1 cellular context compared by ENCODE assay signal in genomic region chr16:3431779-3432219, GRCh38.
TF ChIP-seq lines count a peak whose summit lies in the region.

No MANE protein-coding gene starts in this region.

TF ChIP-seq in GM23338, 12 proteins besides CTCF, POLR2A, EP300 and RAD21 (continued from another document):
- TF ChIP-seq ZNF462 (CRISPR knock-in tag; IDR thresholded peaks at IDR 0.05) = no peak
TF ChIP-seq in GM23338: peak in this region for 0.
